In genomic region chr1:148372051-148372726, GRCh38 we compare ENCODE assay signal across 8 cellular contexts.
DNase-seq lines count a peak whose midpoint lies in the region; ATAC-seq and TF ChIP-seq lines count a peak whose summit lies in the region.
"Not testable (repeated sequence)": the region's sequence is repeated elsewhere in the genome, so short reads cannot be mapped to it uniquely, and the experiment has no call there.

No MANE protein-coding gene starts in this region.

- H3K27me3 ChIP-seq in CD4-positive, alpha-beta memory T cell (ENCODE audit: insufficient read depth, low read length); esophagus squamous epithelium: not testable (repeated sequence)

- ATAC-seq in activated T-helper 17 cell treated with anti-CD3 and anti-CD28 coated beads, Interleukin-2, amount 50 U/mL, for 72 hours (replicated peaks), result not testable (repeated sequence)
- ATAC-seq in stimulated activated memory B cell treated with anti-CD40 and anti-IgM and Interleukin-4, amounts not matched to agents 10 μg/mL and 1 μg/mL and 100 μg/mL, for 72 hours, result peak; percentile 24

- not testable (repeated sequence) for H3K36me3 ChIP-seq in CD4-positive, alpha-beta memory T cell (ENCODE audit: insufficient read depth, low read length); esophagus squamous epithelium

- peaks cover 27 to 51% (median 41%) of the 10 kb centered on the region in 4 donors for H3K4me1 Mint-ChIP-seq in CD4-positive, alpha-beta memory T cell
- H3K4me1 Mint-ChIP-seq in T-helper 2 cell treated with Interferon-gamma antibody and Interleukin-4, amounts not matched to agents 5 μg/mL and 100 μg/mL, for 36 hours (ENCODE audit: low read depth), result peaks cover 34% of the 10 kb centered on the region
- H3K4me1 Mint-ChIP-seq in activated T-helper 17 cell treated with anti-CD3 and anti-CD28 coated beads, Interleukin-2, amount 50 U/mL, for 72 hours, result peaks cover 29% of the 10 kb centered on the region
- peaks cover 21% of the 10 kb centered on the region for H3K4me1 Mint-ChIP-seq in MCF 10A (ENCODE audit: insufficient read depth, unreplicated experiment)
- H3K4me1 Mint-ChIP-seq in stimulated activated memory B cell treated with anti-CD40 and anti-IgM and Interleukin-4, amounts not matched to agents 10 μg/mL and 1 μg/mL and 100 μg/mL, for 72 hours, result peaks cover 27% of the 10 kb centered on the region

- CTCF ChIA-PET in CD4-positive, alpha-beta memory T cell (lab: Charles Lee; ENCODE audit: partially characterized antibody), result interaction anchor here (1.0 to 2.1 kb wide), 8 partner anchors 10 to 60 kb away, joined by 3 to 9 read pairs (median 6); no protein-coding TSS in a partner anchor
- CTCF ChIA-PET in MCF 10A (lab: Yijun Ruan, JAX), result interaction anchor here (0.6 to 3.0 kb wide), 9 partner anchors 8 to 57 kb away, joined by 3 to 53 read pairs (median 8); no protein-coding TSS in a partner anchor

- not testable (repeated sequence) for H3K27me3 Mint-ChIP-seq in CD4-positive, alpha-beta memory T cell; T-helper 2 cell treated with Interferon-gamma antibody and Interleukin-4, amounts not matched to agents 5 μg/mL and 100 μg/mL, for 36 hours (ENCODE audit: low read depth); activated T-helper 17 cell treated with anti-CD3 and anti-CD28 coated beads, Interleukin-2, amount 50 U/mL, for 72 hours; MCF 10A (ENCODE audit: insufficient read depth, unreplicated experiment); stimulated activated memory B cell treated with anti-CD40 and anti-IgM and Interleukin-4, amounts not matched to agents 10 μg/mL and 1 μg/mL and 100 μg/mL, for 72 hours

- not testable (repeated sequence) for BruUV-seq in MCF 10A (replicated peaks; lab: Mats Ljungman, UMichigan)

- peak overlapping the region in 1 of 2 donors; percentile 10 for H3K4me3 ChIP-seq in CD4-positive, alpha-beta memory T cell (ENCODE audit: low read length in 2 of 2)
- not testable (repeated sequence) for H3K4me3 ChIP-seq in esophagus squamous epithelium

- H3K4me3 Mint-ChIP-seq in CD4-positive, alpha-beta memory T cell, result peak overlapping the region; percentile 77 to 89 (median 83)
- peak overlapping the region; percentile 81 for H3K4me3 Mint-ChIP-seq in T-helper 2 cell treated with Interferon-gamma antibody and Interleukin-4, amounts not matched to agents 5 μg/mL and 100 μg/mL, for 36 hours
- H3K4me3 Mint-ChIP-seq in activated T-helper 17 cell treated with anti-CD3 and anti-CD28 coated beads, Interleukin-2, amount 50 U/mL, for 72 hours, result peak overlapping the region; percentile 80
- not testable (repeated sequence) for H3K4me3 Mint-ChIP-seq in MCF 10A (ENCODE audit: unreplicated experiment); stimulated activated memory B cell treated with anti-CD40 and anti-IgM and Interleukin-4, amounts not matched to agents 10 μg/mL and 1 μg/mL and 100 μg/mL, for 72 hours

- POLR2A ChIA-PET in CD4-positive, alpha-beta memory T cell (lab: Charles Lee; ENCODE audit: partially characterized antibody), result interaction anchor here (1.2 to 8.3 kb wide), 5 partner anchors 15 to 150 kb away, joined by 3 to 98 read pairs (median 21); no protein-coding TSS in a partner anchor
- POLR2A ChIA-PET in MCF 10A (lab: Yijun Ruan, JAX), result interaction anchor here (1.0 to 1.1 kb wide), 3 partner anchors 16 to 151 kb away, joined by 3 to 4 read pairs (median 4); no protein-coding TSS in a partner anchor

- H3K27ac ChIP-seq in CD4-positive, alpha-beta memory T cell (ENCODE audit: low read depth, low read length), result peak overlapping the region; percentile 61
- peak overlapping the region; percentile 71 to 87 (median 78) for H3K27ac ChIP-seq in esophagus squamous epithelium

- not testable (repeated sequence) for TF ChIP-seq POLR2A in esophagus squamous epithelium (IDR thresholded peaks at IDR 0.05)

- DNase-seq in CD4-positive, alpha-beta memory T cell; T-helper 2 cell treated with Interferon-gamma antibody and Interleukin-4, amounts not matched to agents 5 μg/mL and 100 μg/mL, for 36 hours (ENCODE audit: low spot score); esophagus squamous epithelium (lab: John Stamatoyannopoulos, UW): not testable (repeated sequence)
- DNase-seq in M059J (ENCODE audit: low read depth), result peak; percentile 37
- peak; percentile 27 for DNase-seq in MCF 10A (ENCODE audit: unreplicated experiment)
- peak; percentile 12 for DNase-seq in myocyte (ENCODE audit: low read depth)

- H3K36me3 Mint-ChIP-seq in CD4-positive, alpha-beta memory T cell; T-helper 2 cell treated with Interferon-gamma antibody and Interleukin-4, amounts not matched to agents 5 μg/mL and 100 μg/mL, for 36 hours (ENCODE audit: low read depth); activated T-helper 17 cell treated with anti-CD3 and anti-CD28 coated beads, Interleukin-2, amount 50 U/mL, for 72 hours (ENCODE audit: low read depth); MCF 10A (ENCODE audit: insufficient read depth, unreplicated experiment); stimulated activated memory B cell treated with anti-CD40 and anti-IgM and Interleukin-4, amounts not matched to agents 10 μg/mL and 1 μg/mL and 100 μg/mL, for 72 hours: not testable (repeated sequence)

- intact Hi-C loops in CD4-positive, alpha-beta memory T cell (cut with micrococcal nuclease), result loop anchor here (2.0 to 10.0 kb wide), 3 partner anchors 17 to 153 kb away; no protein-coding TSS in a partner anchor
- intact Hi-C loops in MCF 10A (cut with micrococcal nuclease); esophagus squamous epithelium (cut with DNase I): not testable (repeated sequence)

- H3K4me1 ChIP-seq in CD4-positive, alpha-beta memory T cell (ENCODE audit: insufficient read depth, low read length), result peaks cover 47% of the 10 kb centered on the region
- H3K4me1 ChIP-seq in esophagus squamous epithelium, result peaks cover 0 to 32% (median 0%) of the 10 kb centered on the region in 3 donors

- H3K9me3 Mint-ChIP-seq in CD4-positive, alpha-beta memory T cell; T-helper 2 cell treated with Interferon-gamma antibody and Interleukin-4, amounts not matched to agents 5 μg/mL and 100 μg/mL, for 36 hours; activated T-helper 17 cell treated with anti-CD3 and anti-CD28 coated beads, Interleukin-2, amount 50 U/mL, for 72 hours; MCF 10A (ENCODE audit: unreplicated experiment); stimulated activated memory B cell treated with anti-CD40 and anti-IgM and Interleukin-4, amounts not matched to agents 10 μg/mL and 1 μg/mL and 100 μg/mL, for 72 hours: not testable (repeated sequence)

- H3K27ac Mint-ChIP-seq in CD4-positive, alpha-beta memory T cell, result peak overlapping the region; percentile 86 to 99 (median 98)
- peak overlapping the region; percentile 97 for H3K27ac Mint-ChIP-seq in T-helper 2 cell treated with Interferon-gamma antibody and Interleukin-4, amounts not matched to agents 5 μg/mL and 100 μg/mL, for 36 hours
- H3K27ac Mint-ChIP-seq in activated T-helper 17 cell treated with anti-CD3 and anti-CD28 coated beads, Interleukin-2, amount 50 U/mL, for 72 hours, result peak overlapping the region; percentile 90
- peak overlapping the region; percentile 5 for H3K27ac Mint-ChIP-seq in MCF 10A (ENCODE audit: low read depth, unreplicated experiment)
- H3K27ac Mint-ChIP-seq in stimulated activated memory B cell treated with anti-CD40 and anti-IgM and Interleukin-4, amounts not matched to agents 10 μg/mL and 1 μg/mL and 100 μg/mL, for 72 hours, result peak overlapping the region; percentile 57

- 56 to 76% methylated on average over 2 of the region's 2 CpGs for WGBS in esophagus squamous epithelium, 2 donors

- TF ChIP-seq CTCF in MCF 10A (IDR thresholded peaks at IDR 0.05; ENCODE audit: unreplicated experiment); esophagus squamous epithelium (IDR thresholded peaks at IDR 0.05): not testable (repeated sequence)

- H3K9me3 ChIP-seq in CD4-positive, alpha-beta memory T cell (ENCODE audit: control insufficient read depth in 1 of 2, low read length in 2 of 2); esophagus squamous epithelium: not testable (repeated sequence)

Comparison
In these comparisons a context has a peak if more than half of its experiments do, and no peak if none do; other contexts are left out.
1. H3K27ac Mint-ChIP-seq: peak in every context shown above with its lines; median percentile 98 in CD4-positive, alpha-beta memory T cell; 97 in T-helper 2 cell treated with Interferon-gamma antibody and Interleukin-4, amounts not matched to agents 5 μg/mL and 100 μg/mL, for 36 hours; 90 in activated T-helper 17 cell treated with anti-CD3 and anti-CD28 coated beads, Interleukin-2, amount 50 U/mL, for 72 hours; 57 in stimulated activated memory B cell treated with anti-CD40 and anti-IgM and Interleukin-4, amounts not matched to agents 10 μg/mL and 1 μg/mL and 100 μg/mL, for 72 hours; 5 in MCF 10A.